Comparison of ENCODE assay signal across 19 cellular contexts in the genomic region with DNA sequence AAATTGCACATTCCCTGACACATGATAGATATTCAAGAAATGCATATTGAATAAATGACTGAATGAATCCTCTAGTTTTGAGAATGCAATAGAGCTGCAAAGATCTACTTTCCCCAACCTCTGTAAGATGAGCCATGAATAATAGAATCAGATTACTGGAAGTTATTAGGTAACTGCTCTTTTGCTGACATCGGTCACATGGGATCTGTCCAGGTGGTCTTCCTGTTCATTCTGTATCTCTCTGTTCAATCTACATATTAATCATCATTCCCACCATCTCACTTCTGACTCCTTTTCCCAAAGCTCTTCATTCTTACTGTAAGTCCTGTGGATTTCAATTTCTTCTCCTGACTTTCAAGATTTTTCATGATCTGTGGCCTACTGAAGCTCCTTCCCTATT.
"Had no signal": no experiment of that assay in that cellular context is flagged by ENCODE, and none has a peak within 500 bp of the region (broad histone marks: within the 10 kb centered on the region; RNA-seq: fewer than 3 reads in every experiment).

No MANE protein-coding gene starts in this region.

- H3K27ac ChIP-seq: coronary artery, dorsolateral prefrontal cortex, esophagus muscularis mucosa, foreskin keratinocyte, gastroesophageal sphincter, heart left ventricle, hepatocyte, left lung, lower lobe of right lung had no signal

- H3K4me3 ChIP-seq: coronary artery, dorsolateral prefrontal cortex, esophagus muscularis mucosa, gastroesophageal sphincter, heart left ventricle, hepatocyte, left lung, lower lobe of right lung, mucosa of descending colon had no signal

- H3K9me3 ChIP-seq: esophagus muscularis mucosa, gastroesophageal sphincter, heart left ventricle, left lung, lower lobe of right lung, mucosa of descending colon had no signal

- H3K36me3 ChIP-seq: esophagus muscularis mucosa, gastroesophageal sphincter, heart left ventricle, left lung, lower lobe of right lung had no signal

- H3K4me1 ChIP-seq: esophagus muscularis mucosa, foreskin keratinocyte, gastroesophageal sphincter, heart left ventricle, left lung, lower lobe of right lung had no signal

- DNase-seq: dermis blood vessel endothelial cell; dorsolateral prefrontal cortex; effector CD4-positive, alpha-beta T cell; effector memory CD4-positive, alpha-beta T cell; foreskin keratinocyte; heart left ventricle; hypothalamus; immature natural killer cell; left cardiac atrium; left lung; left ventricle myocardium superior; lower lobe of right lung; mesenchymal stem cell; mucosa of descending colon; naive B cell had no signal

- H3K27me3 ChIP-seq: dorsolateral prefrontal cortex, esophagus muscularis mucosa, foreskin keratinocyte, gastroesophageal sphincter, heart left ventricle, hepatocyte, left lung had no signal
